Comparison of ENCODE assay signal across 16 cellular contexts in genomic region chr16:19242987-19243386, GRCh38. TPM values are rescaled to one million over a fixed set of nuclear protein-coding genes. Genes with fewer than 3 reads are reported as not detected.
DNase-seq lines count a peak whose midpoint lies in the region; ATAC-seq and TF ChIP-seq lines count a peak whose summit lies in the region.
"Had no signal": no experiment of that assay in that cellular context is flagged by ENCODE, and none has a peak within 500 bp of the region (broad histone marks: within the 10 kb centered on the region; RNA-seq: fewer than 3 reads in every experiment).

No MANE protein-coding gene starts in this region.

- no peaks in the 10 kb centered on the region for H3K4me1 ChIP-seq in sigmoid colon
- H3K4me1 ChIP-seq: BLaER1 treated with 17β-estradiol and CSF1 and Interleukin-3, amounts not matched to agents 10 nM and 100 nM had no signal

- no peak for TF ChIP-seq POLR2A in sigmoid colon (IDR thresholded peaks at IDR 0.05)

- intact Hi-C loops in sigmoid colon (cut with DNase I), result no loop called here

- peaks cover 0 to 16% of the 10 kb centered on the region in 2 donors for H3K9me3 Mint-ChIP-seq in stimulated activated naive B cell treated with anti-CD40 and anti-IgM and Interleukin-4, amounts not matched to agents 10 μg/mL and 1 μg/mL and 100 μg/mL, for 72 hours

- H3K36me3 Mint-ChIP-seq in stimulated activated naive B cell treated with anti-CD40 and anti-IgM and Interleukin-4, amounts not matched to agents 10 μg/mL and 1 μg/mL and 100 μg/mL, for 72 hours, result peaks cover 37 to 61% of the 10 kb centered on the region in 2 donors

- no peak overlapping the region for H3K27ac ChIP-seq in sigmoid colon
- H3K27ac ChIP-seq: 22Rv1; BLaER1 treated with 17β-estradiol and CSF1 and Interleukin-3, amounts not matched to agents 10 nM and 100 nM had no signal

- ATAC-seq in stimulated activated naive B cell treated with anti-CD40 and anti-IgM and Interleukin-4, amounts not matched to agents 10 μg/mL and 1 μg/mL and 100 μg/mL, for 72 hours (replicated peaks), result no peak
- ATAC-seq: GM23338, HepG2 had no signal

- no peaks in the 10 kb centered on the region for H3K36me3 ChIP-seq in sigmoid colon

- H3K9me3 ChIP-seq in sigmoid colon, result no peaks in the 10 kb centered on the region

- peaks cover 0 to 3% of the 10 kb centered on the region in 2 donors for H3K4me1 Mint-ChIP-seq in stimulated activated naive B cell treated with anti-CD40 and anti-IgM and Interleukin-4, amounts not matched to agents 10 μg/mL and 1 μg/mL and 100 μg/mL, for 72 hours

- H3K4me3 ChIP-seq in sigmoid colon, result no peak overlapping the region
- H3K4me3 ChIP-seq: BLaER1 treated with 17β-estradiol and CSF1 and Interleukin-3, amounts not matched to agents 10 nM and 100 nM; GM23338 had no signal

- H3K27me3 Mint-ChIP-seq in stimulated activated naive B cell treated with anti-CD40 and anti-IgM and Interleukin-4, amounts not matched to agents 10 μg/mL and 1 μg/mL and 100 μg/mL, for 72 hours, result peaks cover 0 to 5% of the 10 kb centered on the region in 2 donors
- H3K27me3 Mint-ChIP-seq: CD4-positive, alpha-beta T cell had no signal

- no peak for TF ChIP-seq EP300 in sigmoid colon (IDR thresholded peaks at IDR 0.05)

- no peak for TF ChIP-seq CTCF in sigmoid colon (IDR thresholded peaks at IDR 0.05)

- WGBS in sigmoid colon, 2 donors, result 74 to 82% methylated on average over 2 of the region's 2 CpGs

- peak; percentile 29 for DNase-seq in DMS53 (lab: John Stamatoyannopoulos, UW)
- no peak for DNase-seq in DMS53 treated with DMSO at 0.1 percent for 48 hours (lab: John Stamatoyannopoulos, UW; ENCODE audit: unreplicated experiment)
- peak; percentile 52 for DNase-seq in HT-29 (ENCODE audit: low spot score)
- DNase-seq in NCI-H510A treated with DMSO at 0.1 percent for 48 hours (lab: John Stamatoyannopoulos, UW), result peak; percentile 77
- DNase-seq in stimulated activated naive B cell treated with anti-CD40 and anti-IgM and Interleukin-4, amounts not matched to agents 10 μg/mL and 1 μg/mL and 100 μg/mL, for 72 hours, result no peak
- DNase-seq in sigmoid colon, result no peak
- DNase-seq in globus pallidus (ENCODE audit: low spot score), result no peak
- DNase-seq in SKM-1 (lab: John Stamatoyannopoulos, UW; ENCODE audit: unreplicated experiment), result no peak
- DNase-seq: CD4-positive, alpha-beta T cell; DMS153; GF-D8; H7 had no signal

- no peak overlapping the region for H3K4me3 Mint-ChIP-seq in stimulated activated naive B cell treated with anti-CD40 and anti-IgM and Interleukin-4, amounts not matched to agents 10 μg/mL and 1 μg/mL and 100 μg/mL, for 72 hours
- H3K4me3 Mint-ChIP-seq: CD4-positive, alpha-beta T cell; GM23338 had no signal

- peak overlapping the region; percentile 56 for H3K27ac Mint-ChIP-seq in stimulated activated naive B cell treated with anti-CD40 and anti-IgM and Interleukin-4, amounts not matched to agents 10 μg/mL and 1 μg/mL and 100 μg/mL, for 72 hours
- H3K27ac Mint-ChIP-seq: CD4-positive, alpha-beta T cell; GM23338 had no signal

- H3K27me3 ChIP-seq in sigmoid colon, result no peaks in the 10 kb centered on the region
- H3K27me3 ChIP-seq: BLaER1 treated with 17β-estradiol and CSF1 and Interleukin-3, amounts not matched to agents 10 nM and 100 nM had no signal

RNA-seq across cellular contexts. Expression of gene CLEC19A, which starts 42.5 kb away (rescaled TPM):
- not detected in 2 replicates for total RNA-seq in HT-29 (2014; rRNA removed; shearing (Covaris generic))
- total RNA-seq in sigmoid colon, result not detected
- polyA plus RNA-seq in sigmoid colon, result not detected
- total RNA-seq: CD4-positive, alpha-beta T cell; GM23338; HepG2 had no signal
- polyA plus RNA-seq: GM23338, HepG2 had no signal

Comparison
In these comparisons a context has a peak if more than half of its experiments do, and no peak if none do; other contexts are left out.
1. DNase-seq: peak in DMS53 (single experiment), HT-29 (single experiment) and NCI-H510A treated with DMSO at 0.1 percent for 48 hours (single experiment); none in DMS53 treated with DMSO at 0.1 percent for 48 hours (single experiment), stimulated activated naive B cell treated with anti-CD40 and anti-IgM and Interleukin-4, amounts not matched to agents 10 μg/mL and 1 μg/mL and 100 μg/mL, for 72 hours (single experiment), sigmoid colon (single experiment), globus pallidus (single experiment) and SKM-1 (single experiment).